ENCODE assay signal across 8 cellular contexts in genomic region chr16:30394603-30395154, GRCh38. TPM values are rescaled to one million over a fixed set of nuclear protein-coding genes. Genes with fewer than 3 reads are reported as not detected.
DNase-seq lines count a peak whose midpoint lies in the region; ATAC-seq lines count a peak whose summit lies in the region.

No MANE protein-coding gene starts in this region.

- H3K36me3 Mint-ChIP-seq in natural killer cell treated with Interleukin-12 subunit alpha and Interleukin-12 subunit beta and Interleukin-15 and Interleukin-18, amount 100 ng/mL, for 72 hours, result no peaks in the 10 kb centered on the region

- H3K27me3 Mint-ChIP-seq in natural killer cell treated with Interleukin-12 subunit alpha and Interleukin-12 subunit beta and Interleukin-15 and Interleukin-18, amount 100 ng/mL, for 72 hours, result no peaks in the 10 kb centered on the region

- peak; percentile 36 for DNase-seq in GM03348 (ENCODE audit: low spot score)
- DNase-seq in OCI-M1 (lab: John Stamatoyannopoulos, UW), result peak; percentile 72
- peak; percentile 24 for DNase-seq in epidermal melanocyte (ENCODE audit: insufficient read length, low spot score)
- no peak for DNase-seq in natural killer cell treated with Interleukin-12 subunit alpha and Interleukin-12 subunit beta and Interleukin-15 and Interleukin-18, amount 100 ng/mL, for 72 hours (ENCODE audit: low spot score)
- DNase-seq in UCSD-AML1 (lab: John Stamatoyannopoulos, UW; ENCODE audit: unreplicated experiment), result no peak
- DNase-seq in LoVo (ENCODE audit: low spot score), result no peak
- DNase-seq in NCI-H2107 treated with DMSO at 0.1 percent for 48 hours (lab: John Stamatoyannopoulos, UW; ENCODE audit: unreplicated experiment), result no peak

- H3K4me1 Mint-ChIP-seq in natural killer cell treated with Interleukin-12 subunit alpha and Interleukin-12 subunit beta and Interleukin-15 and Interleukin-18, amount 100 ng/mL, for 72 hours (ENCODE audit: low read depth in 2 of 2), result peaks cover 28 to 29% of the 10 kb centered on the region in 2 donors

- peak overlapping the region; percentile 40 to 57 for H3K27ac Mint-ChIP-seq in natural killer cell treated with Interleukin-12 subunit alpha and Interleukin-12 subunit beta and Interleukin-15 and Interleukin-18, amount 100 ng/mL, for 72 hours

- H3K4me3 Mint-ChIP-seq in natural killer cell treated with Interleukin-12 subunit alpha and Interleukin-12 subunit beta and Interleukin-15 and Interleukin-18, amount 100 ng/mL, for 72 hours, result peak overlapping the region; percentile 87

- no peaks in the 10 kb centered on the region for H3K9me3 Mint-ChIP-seq in natural killer cell treated with Interleukin-12 subunit alpha and Interleukin-12 subunit beta and Interleukin-15 and Interleukin-18, amount 100 ng/mL, for 72 hours

- no peak for ATAC-seq in natural killer cell treated with Interleukin-12 subunit alpha and Interleukin-12 subunit beta and Interleukin-15 and Interleukin-18, amount 100 ng/mL, for 72 hours
- ATAC-seq in HG02588 (IDR thresholded peaks at IDR 0.05; ENCODE audit: unreplicated experiment), result no peak

RNA-seq across cellular contexts. Expression of gene ZNF48, which starts 0.5 kb away (rescaled TPM):
- total RNA-seq in natural killer cell treated with Interleukin-12 subunit alpha and Interleukin-12 subunit beta and Interleukin-15 and Interleukin-18, amount 100 ng/mL, for 72 hours, result 10 to 100 TPM; 10.2 to 14.7 TPM

RNA-seq across cellular contexts. Expression of gene SEPTIN1, which starts 12.3 kb away (rescaled TPM):
- total RNA-seq in natural killer cell treated with Interleukin-12 subunit alpha and Interleukin-12 subunit beta and Interleukin-15 and Interleukin-18, amount 100 ng/mL, for 72 hours, result 100 to 1,000 TPM; 192 to 207 TPM

RNA-seq across cellular contexts. Expression of gene ZNF771, which starts 12.7 kb away (rescaled TPM):
- 1 to 10 TPM; 3.4 to 7.3 TPM for total RNA-seq in natural killer cell treated with Interleukin-12 subunit alpha and Interleukin-12 subunit beta and Interleukin-15 and Interleukin-18, amount 100 ng/mL, for 72 hours

RNA-seq across cellular contexts. Expression of gene MYL11, which starts 20.1 kb away (rescaled TPM):
- total RNA-seq in natural killer cell treated with Interleukin-12 subunit alpha and Interleukin-12 subunit beta and Interleukin-15 and Interleukin-18, amount 100 ng/mL, for 72 hours, result 1 to 10 TPM in 1 of 2 donors, not detected in 1; 8.5 TPM

RNA-seq across cellular contexts. Expression of gene TBC1D10B, which starts 24.4 kb away (rescaled TPM):
- total RNA-seq in natural killer cell treated with Interleukin-12 subunit alpha and Interleukin-12 subunit beta and Interleukin-15 and Interleukin-18, amount 100 ng/mL, for 72 hours, result 10 to 100 TPM; 64.0 to 99.1 TPM

Comparison
In these comparisons a context has a peak if more than half of its experiments do, and no peak if none do; other contexts are left out.
1. DNase-seq: peak in GM03348 (single experiment), OCI-M1 (single experiment) and epidermal melanocyte (single experiment); none in natural killer cell treated with Interleukin-12 subunit alpha and Interleukin-12 subunit beta and Interleukin-15 and Interleukin-18, amount 100 ng/mL, for 72 hours (single experiment), UCSD-AML1 (single experiment), LoVo (single experiment) and NCI-H2107 treated with DMSO at 0.1 percent for 48 hours (single experiment).